Comparison of ENCODE assay signal across 26 cellular contexts in the genomic region with DNA sequence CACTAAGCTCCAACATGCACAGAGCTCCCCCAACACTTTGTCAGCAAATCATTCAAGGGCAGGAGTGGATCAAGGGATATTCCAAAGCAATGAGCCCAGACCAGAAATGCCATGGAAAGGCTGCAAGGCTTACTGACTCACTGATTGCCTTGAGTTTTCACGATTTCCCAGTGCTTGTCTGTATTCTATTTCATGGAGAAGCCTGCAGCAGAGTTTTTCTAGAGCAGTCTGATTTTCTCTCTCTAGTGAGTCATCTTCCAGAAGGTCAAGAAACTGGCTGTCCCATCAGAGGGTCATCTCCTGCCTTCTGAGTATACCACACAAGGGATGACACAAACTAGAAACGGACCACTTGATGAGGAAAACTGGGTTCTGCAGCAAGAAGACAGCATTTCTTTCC. TPM values are rescaled to one million over a fixed set of nuclear protein-coding genes. Genes with fewer than 3 reads are reported as not detected.
DNase-seq lines count a peak whose midpoint lies in the region; ATAC-seq and TF ChIP-seq lines count a peak whose summit lies in the region.
"Had no signal": no experiment of that assay in that cellular context is flagged by ENCODE, and none has a peak within 500 bp of the region (broad histone marks: within the 10 kb centered on the region; RNA-seq: fewer than 3 reads in every experiment).

No MANE protein-coding gene starts in this region.

- H3K4me3 Mint-ChIP-seq in activated naive CD4-positive, alpha-beta T cell treated with anti-CD3 and anti-CD28 coated beads for 36 hours = no peak overlapping the region
- H3K4me3 Mint-ChIP-seq: activated naive CD8-positive, alpha-beta T cell treated with anti-CD3 and anti-CD28 coated beads, Interleukin-2, amount 10 ng/mL, durations not matched to agents 7 days and 5 days; CD4-positive, alpha-beta T cell had no signal

- H3K9me3 Mint-ChIP-seq in activated naive CD4-positive, alpha-beta T cell treated with anti-CD3 and anti-CD28 coated beads for 36 hours = no peaks in the 10 kb centered on the region
- H3K9me3 Mint-ChIP-seq: activated naive CD8-positive, alpha-beta T cell treated with anti-CD3 and anti-CD28 coated beads, Interleukin-2, amount 10 ng/mL, durations not matched to agents 7 days and 5 days had no signal

- H3K27me3 ChIP-seq in gastrocnemius medialis = no peaks in the 10 kb centered on the region
- H3K27me3 ChIP-seq: cardiac muscle cell, stomach had no signal

- TF ChIP-seq CTCF in fibroblast of mammary gland (conservative IDR thresholded peaks at IDR 0.05; ENCODE audit: control insufficient read depth, insufficient read depth, low read depth, low read length) (no peak), gastrocnemius medialis (IDR thresholded peaks at IDR 0.05 in 4 of 5, conservative IDR thresholded peaks at IDR 0.05 in 1 of 5) (no peak)

- H3K9me3 ChIP-seq in gastrocnemius medialis = no peaks in the 10 kb centered on the region
- H3K9me3 ChIP-seq: stomach had no signal

- no peak for TF ChIP-seq POLR2A in gastrocnemius medialis (IDR thresholded peaks at IDR 0.05)

- no peak overlapping the region for H3K27ac Mint-ChIP-seq in activated naive CD4-positive, alpha-beta T cell treated with anti-CD3 and anti-CD28 coated beads for 36 hours
- H3K27ac Mint-ChIP-seq: activated naive CD8-positive, alpha-beta T cell treated with anti-CD3 and anti-CD28 coated beads, Interleukin-2, amount 10 ng/mL, durations not matched to agents 7 days and 5 days; CD4-positive, alpha-beta T cell had no signal

- H3K4me1 ChIP-seq in gastrocnemius medialis = peaks cover 91 to 98% of the 10 kb centered on the region in 2 donors

- ATAC-seq in gastrocnemius medialis (peak; percentile 35 to 57), HG02798 (IDR thresholded peaks at IDR 0.05; ENCODE audit: poor library complexity, unreplicated experiment) (no peak), HG02970 (IDR thresholded peaks at IDR 0.05; ENCODE audit: low FRiP score, unreplicated experiment) (no peak)
- ATAC-seq: activated CD4-positive, CD25-positive, alpha-beta regulatory T cell treated with anti-CD3 and anti-CD28 coated beads, Interleukin-2, amount 50 U/mL, for 24 hours; HCT116; K562 had no signal

- CTCF ChIA-PET in activated naive CD4-positive, alpha-beta T cell treated with anti-CD3 and anti-CD28 coated beads for 36 hours (lab: Charles Lee) = no interaction called here

- peak; percentile 22 for DNase-seq in AG20443 (ENCODE audit: low spot score)
- peak; percentile 94 for DNase-seq in RPMI7951 (ENCODE audit: low read depth)
- peak; percentile 90 for DNase-seq in fibroblast of mammary gland (ENCODE audit: low read depth)
- DNase-seq in gastrocnemius medialis = no peak
- DNase-seq in activated naive CD4-positive, alpha-beta T cell treated with anti-CD3 and anti-CD28 coated beads for 36 hours = no peak
- DNase-seq in KBM-7 = no peak
- DNase-seq: activated naive CD8-positive, alpha-beta T cell treated with anti-CD3 and anti-CD28 coated beads, Interleukin-2, amount 10 ng/mL, durations not matched to agents 7 days and 5 days; CD4-positive, alpha-beta T cell; DMS153; erythroblast; islet precursor cell; mammary epithelial cell; MV-4-11; NCI-H1930; NK-92 treated with Interleukin-12 subunit alpha and Interleukin-12 subunit beta, amount 100 ng/mL, for 24 hours; RPMI8226; stimulated activated CD4-positive, alpha-beta T cell treated with anti-CD3 and anti-CD28 coated beads, Interleukin-2, amount 100 ng/mL, for 48 hours; stomach; T1000 had no signal

- intact Hi-C loops in gastrocnemius medialis (cut with DNase I; ENCODE audit: low total_unique reads) = no loop called here
- intact Hi-C loops in activated naive CD4-positive, alpha-beta T cell treated with anti-CD3 and anti-CD28 coated beads for 36 hours (cut with micrococcal nuclease) = no loop called here

- peak overlapping the region; percentile 89 to 97 (median 94) for H3K27ac ChIP-seq in gastrocnemius medialis
- H3K27ac ChIP-seq: cardiac muscle cell, parathyroid adenoma had no signal

- in situ Hi-C loops in gastrocnemius medialis (cut with MboI; ENCODE audit: low sequenced_read_pairs in 4 of 4) = no loop called here
- in situ Hi-C loops in KBM-7 (cut with MboI; ENCODE audit: low pct_unique_long_range_greater_than_20kb, low sequenced_read_pairs) = no loop called here

- H3K4me3 ChIP-seq in fibroblast of mammary gland (ENCODE audit: control insufficient read depth, low read depth, low read length) (no peak overlapping the region), gastrocnemius medialis (no peak overlapping the region)
- H3K4me3 ChIP-seq: cardiac muscle cell, K562, stomach had no signal

- no peaks in the 10 kb centered on the region for H3K36me3 Mint-ChIP-seq in activated naive CD4-positive, alpha-beta T cell treated with anti-CD3 and anti-CD28 coated beads for 36 hours (ENCODE audit: low read depth)
- H3K36me3 Mint-ChIP-seq: activated naive CD8-positive, alpha-beta T cell treated with anti-CD3 and anti-CD28 coated beads, Interleukin-2, amount 10 ng/mL, durations not matched to agents 7 days and 5 days had no signal

- peaks cover 17% of the 10 kb centered on the region for H3K27me3 Mint-ChIP-seq in activated naive CD4-positive, alpha-beta T cell treated with anti-CD3 and anti-CD28 coated beads for 36 hours (ENCODE audit: low read depth)

- peaks cover 0 to 28% of the 10 kb centered on the region in 2 donors for H3K36me3 ChIP-seq in gastrocnemius medialis
- H3K36me3 ChIP-seq: cardiac muscle cell had no signal

- H3K4me1 Mint-ChIP-seq in activated naive CD4-positive, alpha-beta T cell treated with anti-CD3 and anti-CD28 coated beads for 36 hours (ENCODE audit: low read depth) = no peaks in the 10 kb centered on the region
- H3K4me1 Mint-ChIP-seq: activated naive CD8-positive, alpha-beta T cell treated with anti-CD3 and anti-CD28 coated beads, Interleukin-2, amount 10 ng/mL, durations not matched to agents 7 days and 5 days had no signal

RNA-seq across cellular contexts. Expression of a gene that starts 16.5 kb away (rescaled TPM):
- total RNA-seq in RPMI7951 (2014; rRNA removed; shearing (Covaris generic)) = 31.8 and 40.6 TPM in 2 replicates
- total RNA-seq in gastrocnemius medialis = 100 to 1,000 TPM in 3 of 4 donors, 10 to 100 TPM in 1; 96.0 to 581 (median 167) TPM
- under 1 TPM; 0.81 to 0.94 TPM for total RNA-seq in activated naive CD4-positive, alpha-beta T cell treated with anti-CD3 and anti-CD28 coated beads for 36 hours
- total RNA-seq: K562 had no signal

Comparison
In these comparisons a context has a peak if more than half of its experiments do, and no peak if none do; other contexts are left out.
1. DNase-seq: peak in AG20443 (single experiment), RPMI7951 (single experiment) and fibroblast of mammary gland (single experiment); none in gastrocnemius medialis (0 of 2), activated naive CD4-positive, alpha-beta T cell treated with anti-CD3 and anti-CD28 coated beads for 36 hours (single experiment) and KBM-7 (single experiment).
2. ATAC-seq: peak in gastrocnemius medialis (2 of 2); none in HG02798 (single experiment) and HG02970 (single experiment).
3. RNA of a gene that starts 16.5 kb away (total RNA-seq): 96.0 to 581 TPM in gastrocnemius medialis and 31.8 to 40.6 TPM in RPMI7951; 0.81 to 0.94 TPM in activated naive CD4-positive, alpha-beta T cell treated with anti-CD3 and anti-CD28 coated beads for 36 hours; every median in the first group is over 10 times any median in the second.